In the genomic region with DNA sequence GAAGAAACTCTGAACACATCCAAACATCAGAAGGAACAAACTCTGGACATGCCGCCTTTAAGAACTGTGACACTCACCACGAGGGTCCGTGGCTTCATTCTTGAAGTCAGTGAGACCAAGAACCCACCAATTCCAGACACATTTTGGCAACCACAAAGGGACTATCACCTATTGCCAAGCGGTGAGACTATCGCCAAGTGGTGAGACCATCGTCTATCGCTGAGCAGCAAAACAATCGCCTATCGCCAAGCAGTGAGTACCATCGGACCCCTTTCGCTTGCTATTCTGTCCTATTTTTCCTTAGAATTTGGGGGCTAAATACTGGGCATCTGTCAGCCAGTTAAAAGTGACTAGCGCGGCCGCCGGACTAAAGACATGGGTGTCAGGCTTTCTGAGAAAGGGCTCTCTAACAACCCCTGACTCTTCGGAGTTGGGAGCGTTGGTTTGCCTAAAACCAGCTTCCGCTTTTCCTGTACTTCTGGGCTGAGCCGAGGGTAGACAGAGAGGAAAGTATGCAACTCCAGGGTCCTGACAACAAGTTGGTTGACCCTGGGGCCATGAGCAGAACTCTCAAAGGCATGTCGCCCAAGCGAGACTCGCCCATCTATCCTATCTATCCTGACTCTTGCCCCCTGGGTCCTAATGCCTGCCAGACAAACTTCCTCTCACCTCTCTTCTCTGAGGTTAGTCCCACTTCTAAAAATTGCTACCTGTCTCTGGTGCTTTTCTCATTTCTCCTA, we compare ENCODE assay signal across 1 cellular context.
TF ChIP-seq lines count a peak whose summit lies in the region.
"Not testable (repeated sequence)": the region's sequence is repeated elsewhere in the genome, so short reads cannot be mapped to it uniquely, and the experiment has no call there.

No MANE protein-coding gene starts in this region.

TF ChIP-seq in HepG2, 621 proteins besides CTCF, POLR2A, EP300 and RAD21:
- TF ChIP-seq ZBTB38 (CRISPR knock-in tag; IDR thresholded peaks at IDR 0.05) = peak; percentile 66
- TF ChIP-seq ZBTB4 (CRISPR knock-in tag; IDR thresholded peaks at IDR 0.05; ENCODE audit: borderline replicate concordance) = 0 out of 2 replicates have a peak, but pooled peaks have one; percentile 39
- 0 out of 2 replicates have a peak, but pooled peaks have one; percentile 16 for TF ChIP-seq ETV5 (CRISPR knock-in tag; IDR thresholded peaks at IDR 0.05; ENCODE audit: borderline replicate concordance)
- TF ChIP-seq ZNF644 (CRISPR knock-in tag; IDR thresholded peaks at IDR 0.05; ENCODE audit: low read depth) = 0 out of 2 replicates have a peak, but pooled peaks have one; percentile 45
- peak; percentile 31; the same call in 1 of the 2 replicates for TF ChIP-seq SALL1 (CRISPR knock-in tag; IDR thresholded peaks at IDR 0.05)
- TF ChIP-seq ZMYM4 (CRISPR knock-in tag; IDR thresholded peaks at IDR 0.05) = peak; percentile 72
- TF ChIP-seq NR0B2 (CRISPR knock-in tag; IDR thresholded peaks at IDR 0.05) = 0 out of 2 replicates have a peak, but pooled peaks have one; percentile 17
- TF ChIP-seq, protein P1, sequence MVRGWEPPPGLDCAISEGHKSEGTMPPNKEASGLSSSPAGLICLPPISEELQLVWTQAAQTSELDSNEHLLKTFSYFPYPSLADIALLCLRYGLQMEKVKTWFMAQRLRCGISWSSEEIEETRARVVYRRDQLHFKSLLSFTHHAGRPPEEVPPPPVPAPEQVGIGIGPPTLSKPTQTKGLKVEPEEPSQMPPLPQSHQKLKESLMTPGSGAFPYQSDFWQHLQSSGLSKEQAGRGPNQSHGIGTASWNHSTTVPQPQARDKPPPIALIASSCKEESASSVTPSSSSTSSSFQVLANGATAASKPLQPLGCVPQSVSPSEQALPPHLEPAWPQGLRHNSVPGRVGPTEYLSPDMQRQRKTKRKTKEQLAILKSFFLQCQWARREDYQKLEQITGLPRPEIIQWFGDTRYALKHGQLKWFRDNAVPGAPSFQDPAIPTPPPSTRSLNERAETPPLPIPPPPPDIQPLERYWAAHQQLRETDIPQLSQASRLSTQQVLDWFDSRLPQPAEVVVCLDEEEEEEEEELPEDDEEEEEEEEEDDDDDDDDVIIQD (CRISPR knock-in tag; IDR thresholded peaks at IDR 0.05; ENCODE audit: low read depth) = peak; percentile 69; the same call in 1 of the 2 replicates
- TF ChIP-seq SAP130 (CRISPR knock-in tag; IDR thresholded peaks at IDR 0.05; ENCODE audit: low read depth) = peak; percentile 60
- TF ChIP-seq ZNF263 (CRISPR knock-in tag; IDR thresholded peaks at IDR 0.05) = 0 out of 2 replicates have a peak, but pooled peaks have one; percentile 14
- not testable (repeated sequence) for TF ChIP-seq GABPA (IDR thresholded peaks at IDR 0.05; ENCODE audit: low read depth, low read length)
- TF ChIP-seq GABPA (CRISPR knock-in tag; IDR thresholded peaks at IDR 0.05; ENCODE audit: low read depth) = peak; percentile 64
TF ChIP-seq in HepG2: peak in this region for 11; not testable (repeated sequence) for 610.
